8 cellular contexts compared by ENCODE assay signal in the genomic region with DNA sequence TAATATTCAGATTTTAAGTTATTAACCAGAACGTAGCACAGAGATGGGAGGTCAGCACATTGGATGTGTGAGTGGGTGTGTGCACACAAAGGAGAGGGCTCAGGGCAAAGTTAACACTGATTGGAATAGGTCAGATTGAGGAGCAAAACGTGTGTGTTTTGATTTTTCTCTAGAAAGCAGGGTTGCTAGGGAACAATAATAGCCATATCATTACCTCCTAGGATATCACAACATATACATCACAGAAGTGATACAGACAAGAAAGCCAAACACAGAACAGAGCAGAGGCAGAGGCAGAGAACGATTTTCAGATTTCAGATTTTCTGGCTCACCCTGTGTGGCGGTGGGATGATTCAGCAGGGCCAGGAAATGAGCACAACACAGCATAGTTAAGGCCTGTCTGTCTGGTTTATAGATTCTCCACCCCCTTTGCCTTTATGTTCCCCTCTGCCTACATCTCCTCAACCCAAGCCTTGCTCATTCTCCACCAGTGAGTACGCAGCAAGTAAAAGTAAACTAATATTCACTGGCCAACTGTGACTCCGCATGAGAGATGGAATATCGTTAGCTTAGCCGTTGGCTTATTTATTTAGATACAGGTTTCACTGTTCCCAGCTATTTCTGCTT.
DNase-seq lines count a peak whose midpoint lies in the region; ATAC-seq and TF ChIP-seq lines count a peak whose summit lies in the region.

No MANE protein-coding gene starts in this region.

- H3K4me1 ChIP-seq in left ventricle myocardium inferior = peaks cover 28% of the 10 kb centered on the region

- H3K27me3 Mint-ChIP-seq in progenitor cell of endocrine pancreas = no peaks in the 10 kb centered on the region

- intact Hi-C loops in left ventricle myocardium inferior (cut with micrococcal nuclease) (no loop called here), posterior vena cava (cut with DNase I) (no loop called here), Right ventricle myocardium superior (cut with DNase I) (no loop called here)

- no peaks in the 10 kb centered on the region for H3K27me3 ChIP-seq in left ventricle myocardium inferior (ENCODE audit: low read depth)

- no peaks in the 10 kb centered on the region for H3K36me3 ChIP-seq in left ventricle myocardium inferior

- H3K9me3 ChIP-seq in left ventricle myocardium inferior (replicated peaks) = no peaks in the 10 kb centered on the region

- DNase-seq in EH (ENCODE audit: low read depth) (peak; percentile 93), NCI-H2081 (lab: John Stamatoyannopoulos, UW) (peak; percentile 88 to 94), dedifferentiated amniotic fluid mesenchymal stem cell (ENCODE audit: extremely low spot score) (peak; percentile 65), progenitor cell of endocrine pancreas (ENCODE audit: low spot score, unreplicated experiment) (no peak), left ventricle myocardium inferior (no peak), posterior vena cava (ENCODE audit: low spot score) (no peak), Right ventricle myocardium superior (no peak)

- no peaks in the 10 kb centered on the region for H3K36me3 Mint-ChIP-seq in progenitor cell of endocrine pancreas (ENCODE audit: insufficient read depth)

- no peak for ATAC-seq in GM21515 (IDR thresholded peaks at IDR 0.05; ENCODE audit: unreplicated experiment)
- no peak for ATAC-seq in Right ventricle myocardium superior (ENCODE audit: poor library complexity)

- no peak overlapping the region for H3K27ac ChIP-seq in left ventricle myocardium inferior (replicated peaks)

- no peak overlapping the region for H3K4me3 ChIP-seq in left ventricle myocardium inferior

- no peak overlapping the region for H3K4me3 Mint-ChIP-seq in progenitor cell of endocrine pancreas (ENCODE audit: low read depth)

- H3K27ac Mint-ChIP-seq in progenitor cell of endocrine pancreas = peak overlapping the region; percentile 94

- no peak for TF ChIP-seq CTCF in progenitor cell of endocrine pancreas (IDR thresholded peaks at IDR 0.05; ENCODE audit: unreplicated experiment)
- TF ChIP-seq CTCF in left ventricle myocardium inferior (IDR thresholded peaks at IDR 0.05; ENCODE audit: borderline replicate concordance) = no peak

- peaks cover 41% of the 10 kb centered on the region for H3K4me1 Mint-ChIP-seq in progenitor cell of endocrine pancreas (ENCODE audit: low read depth)

- no peaks in the 10 kb centered on the region for H3K9me3 Mint-ChIP-seq in progenitor cell of endocrine pancreas (ENCODE audit: low read depth)

Comparison
In these comparisons a context has a peak if more than half of its experiments do, and no peak if none do; other contexts are left out.
1. DNase-seq: peak in EH (single experiment), NCI-H2081 (2 of 2) and dedifferentiated amniotic fluid mesenchymal stem cell (single experiment); none in progenitor cell of endocrine pancreas (single experiment), left ventricle myocardium inferior (single experiment), posterior vena cava (single experiment) and Right ventricle myocardium superior (single experiment).